In the genomic region with DNA sequence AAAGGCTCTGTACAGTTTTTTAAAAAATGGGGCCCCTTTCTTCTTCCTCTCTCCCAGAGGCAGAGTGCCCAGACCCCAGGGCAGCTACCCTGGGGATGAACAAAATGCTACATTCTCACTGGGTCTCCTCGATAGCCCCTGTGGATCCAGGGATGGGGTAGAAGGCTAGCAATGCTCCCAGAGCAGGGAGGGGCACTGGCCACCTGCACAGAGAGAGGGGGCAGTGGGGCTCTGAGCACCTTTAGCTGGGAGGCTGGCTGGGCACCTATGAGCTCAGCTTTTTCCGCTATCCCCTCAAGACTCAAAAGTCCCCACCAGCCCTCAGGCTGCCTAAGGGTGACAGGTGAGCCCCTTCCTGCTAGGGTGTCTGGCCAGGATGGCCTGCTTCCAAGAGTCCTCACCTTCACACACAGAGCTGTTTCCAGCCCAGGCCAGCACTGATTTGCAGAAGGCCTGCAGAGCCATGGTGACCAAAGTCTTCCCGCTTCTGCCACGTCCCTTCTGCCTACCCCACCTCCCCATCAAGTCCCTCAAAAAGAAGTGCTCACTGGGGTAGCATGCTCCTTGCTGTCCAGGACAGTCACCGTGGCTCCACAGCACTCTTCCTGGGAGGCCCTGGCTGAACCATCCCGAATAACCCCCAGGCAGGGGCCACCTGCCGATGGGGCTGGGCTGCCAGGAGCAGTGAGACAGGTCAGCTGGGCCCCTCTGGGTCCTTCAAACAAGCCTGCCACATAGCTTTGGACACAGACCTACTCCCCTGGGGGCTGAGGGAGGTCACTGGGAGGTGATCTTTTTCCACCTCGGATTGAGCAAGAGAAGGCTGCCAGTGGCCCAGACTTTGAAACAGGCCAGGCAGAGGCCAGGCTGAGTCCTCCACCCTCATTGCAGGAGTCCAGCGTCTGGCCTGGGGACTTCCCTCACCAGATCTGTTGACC, we compare ENCODE assay signal across 1 cellular context.
TF ChIP-seq lines count a peak whose summit lies in the region.

No MANE protein-coding gene starts in this region.

TF ChIP-seq in HepG2, 621 proteins besides CTCF, POLR2A, EP300 and RAD21 (continued from another document):
- TF ChIP-seq ZNF496 (CRISPR knock-in tag; IDR thresholded peaks at IDR 0.05; ENCODE audit: insufficient replicate concordance) (no peak), ZNF772 (CRISPR knock-in tag; IDR thresholded peaks at IDR 0.05) (0 out of 2 replicates have a peak, but pooled peaks have one; percentile 59), ZSCAN21 (CRISPR knock-in tag; IDR thresholded peaks at IDR 0.05; ENCODE audit: borderline replicate concordance) (peak; percentile 49; the same call in 1 of the 2 replicates), SMAD3 (CRISPR knock-in tag; IDR thresholded peaks at IDR 0.05) (peak; percentile 75), TEAD3 (CRISPR knock-in tag; optimal IDR thresholded peaks at IDR 0.05; ENCODE audit: borderline replicate concordance) (peak; percentile 59), DZIP1 (CRISPR knock-in tag; IDR thresholded peaks at IDR 0.05) (0 out of 2 replicates have a peak, but pooled peaks have one; percentile 62), DNMT1 (CRISPR knock-in tag; IDR thresholded peaks at IDR 0.05) (0 out of 2 replicates have a peak, but pooled peaks have one; percentile 28), ZNF230 (CRISPR knock-in tag; IDR thresholded peaks at IDR 0.05) (peak; percentile 77; the same call in 1 of the 2 replicates), ATF3 (CRISPR knock-in tag; IDR thresholded peaks at IDR 0.05) (0 out of 2 replicates have a peak, but pooled peaks have one; percentile 19), ZNF12 (CRISPR knock-in tag; IDR thresholded peaks at IDR 0.05) (peak; percentile 35; the same call in 1 of the 2 replicates), HDAC1 (CRISPR knock-in tag; IDR thresholded peaks at IDR 0.05) (peak; percentile 77), ZNF891 (CRISPR knock-in tag; IDR thresholded peaks at IDR 0.05) (no peak; the same call in 1 of the 2 replicates), ZNF318 (CRISPR knock-in tag; IDR thresholded peaks at IDR 0.05) (peak; percentile 47; the same call in 1 of the 2 replicates), ETV6 (CRISPR knock-in tag; conservative IDR thresholded peaks at IDR 0.05) (peak; percentile 73; the same call in 1 of the 2 replicates), CREM (IDR thresholded peaks at IDR 0.05) (peak; percentile 69), CREM (CRISPR knock-in tag; IDR thresholded peaks at IDR 0.05) (no peak), SNRNP70 (IDR thresholded peaks at IDR 0.05; ENCODE audit: low read depth, low read length) (no peak), KMT2B (CRISPR knock-in tag; IDR thresholded peaks at IDR 0.05) (0 out of 2 replicates have a peak, but pooled peaks have one; percentile 49), ZNF720 (CRISPR knock-in tag; IDR thresholded peaks at IDR 0.05) (no peak)
- TF ChIP-seq, protein P1, sequence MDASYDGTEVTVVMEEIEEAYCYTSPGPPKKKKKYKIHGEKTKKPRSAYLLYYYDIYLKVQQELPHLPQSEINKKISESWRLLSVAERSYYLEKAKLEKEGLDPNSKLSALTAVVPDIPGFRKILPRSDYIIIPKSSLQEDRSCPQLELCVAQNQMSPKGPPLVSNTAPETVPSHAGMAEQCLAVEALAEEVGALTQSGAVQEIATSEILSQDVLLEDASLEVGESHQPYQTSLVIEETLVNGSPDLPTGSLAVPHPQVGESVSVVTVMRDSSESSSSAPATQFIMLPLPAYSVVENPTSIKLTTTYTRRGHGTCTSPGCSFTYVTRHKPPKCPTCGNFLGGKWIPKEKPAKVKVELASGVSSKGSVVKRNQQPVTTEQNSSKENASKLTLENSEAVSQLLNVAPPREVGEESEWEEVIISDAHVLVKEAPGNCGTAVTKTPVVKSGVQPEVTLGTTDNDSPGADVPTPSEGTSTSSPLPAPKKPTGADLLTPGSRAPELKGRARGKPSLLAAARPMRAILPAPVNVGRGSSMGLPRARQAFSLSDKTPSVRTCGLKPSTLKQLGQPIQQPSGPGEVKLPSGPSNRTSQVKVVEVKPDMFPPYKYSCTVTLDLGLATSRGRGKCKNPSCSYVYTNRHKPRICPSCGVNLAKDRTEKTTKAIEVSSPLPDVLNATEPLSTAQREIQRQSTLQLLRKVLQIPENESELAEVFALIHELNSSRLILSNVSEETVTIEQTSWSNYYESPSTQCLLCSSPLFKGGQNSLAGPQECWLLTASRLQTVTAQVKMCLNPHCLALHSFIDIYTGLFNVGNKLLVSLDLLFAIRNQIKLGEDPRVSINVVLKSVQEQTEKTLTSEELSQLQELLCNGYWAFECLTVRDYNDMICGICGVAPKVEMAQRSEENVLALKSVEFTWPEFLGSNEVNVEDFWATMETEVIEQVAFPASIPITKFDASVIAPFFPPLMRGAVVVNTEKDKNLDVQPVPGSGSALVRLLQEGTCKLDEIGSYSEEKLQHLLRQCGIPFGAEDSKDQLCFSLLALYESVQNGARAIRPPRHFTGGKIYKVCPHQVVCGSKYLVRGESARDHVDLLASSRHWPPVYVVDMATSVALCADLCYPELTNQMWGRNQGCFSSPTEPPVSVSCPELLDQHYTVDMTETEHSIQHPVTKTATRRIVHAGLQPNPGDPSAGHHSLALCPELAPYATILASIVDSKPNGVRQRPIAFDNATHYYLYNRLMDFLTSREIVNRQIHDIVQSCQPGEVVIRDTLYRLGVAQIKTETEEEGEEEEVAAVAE (CRISPR knock-in tag; IDR thresholded peaks at IDR 0.05; ENCODE audit: borderline replicate concordance): 0 out of 2 replicates have a peak, but pooled peaks have one; percentile 37
